ENCODE assay signal across 11 cellular contexts in genomic region chr4:575281-576141, GRCh38. TPM values are rescaled to one million over a fixed set of nuclear protein-coding genes. Genes with fewer than 3 reads are reported as not detected.
DNase-seq lines count a peak whose midpoint lies in the region; ATAC-seq and TF ChIP-seq lines count a peak whose summit lies in the region.
"Had no signal": no experiment of that assay in that cellular context is flagged by ENCODE, and none has a peak within 500 bp of the region (broad histone marks: within the 10 kb centered on the region; RNA-seq: fewer than 3 reads in every experiment).

No MANE protein-coding gene starts in this region.

- H3K9me3 Mint-ChIP-seq in activated CD4-positive, alpha-beta T cell treated with anti-CD3 and anti-CD28 coated beads for 36 hours (ENCODE audit: low read depth), result no peaks in the 10 kb centered on the region
- H3K9me3 Mint-ChIP-seq in Caco-2 (ENCODE audit: unreplicated experiment), result no peaks in the 10 kb centered on the region
- H3K9me3 Mint-ChIP-seq: activated T-helper 2 cell treated with anti-CD3 and anti-CD28 coated beads, Interferon-gamma antibody, Interleukin-2, Interleukin-4, amounts not matched to agents 10 μg/mL and 5 μg/mL and 100 μg/mL, durations not matched to agents 14 hours and 24 hours and 36 hours had no signal

- H3K9me3 ChIP-seq in Caco-2, result no peaks in the 10 kb centered on the region

- H3K27ac Mint-ChIP-seq in activated CD4-positive, alpha-beta T cell treated with anti-CD3 and anti-CD28 coated beads for 36 hours, result no peak overlapping the region
- H3K27ac Mint-ChIP-seq in Caco-2 (ENCODE audit: unreplicated experiment), result no peak overlapping the region
- H3K27ac Mint-ChIP-seq: activated T-helper 2 cell treated with anti-CD3 and anti-CD28 coated beads, Interferon-gamma antibody, Interleukin-2, Interleukin-4, amounts not matched to agents 10 μg/mL and 5 μg/mL and 100 μg/mL, durations not matched to agents 14 hours and 24 hours and 36 hours; CD4-positive, alpha-beta memory T cell; naive B cell had no signal

- no TSS peak for BruUV-seq in Caco-2 (replicated peaks; lab: Mats Ljungman, UMichigan)

- peak; percentile 32 for ATAC-seq in activated CD4-positive, alpha-beta T cell treated with anti-CD3 and anti-CD28 coated beads for 36 hours
- ATAC-seq in left ventricle myocardium superior (peak; percentile 52), HG03521 (IDR thresholded peaks at IDR 0.05; ENCODE audit: unreplicated experiment) (no peak), GM18520 (IDR thresholded peaks at IDR 0.05; ENCODE audit: unreplicated experiment) (no peak)

- peak; percentile 47 for DNase-seq in activated CD4-positive, alpha-beta T cell treated with anti-CD3 and anti-CD28 coated beads for 36 hours
- DNase-seq in activated CD4-positive, alpha-beta T cell treated with anti-CD3 and anti-CD28 coated beads for 4 hours, result no peak
- DNase-seq in activated T-cell treated with anti-CD3 and anti-CD28 coated beads, Interleukin-2, amount 50 U/mL, for 48 hours, result peak; percentile 24 to 41
- DNase-seq in left ventricle myocardium superior (peak; percentile 57), Caco-2 (no peak)
- DNase-seq in stimulated activated CD4-positive, alpha-beta T cell treated with anti-CD3 and anti-CD28 coated beads, Interleukin-4, amount 100 ng/mL, for 1 hour, result peak; percentile 25
- DNase-seq: naive B cell had no signal

- no peak overlapping the region for H3K4me3 ChIP-seq in Caco-2 (ENCODE audit: low read depth, low read length)

- CTCF ChIA-PET in activated CD4-positive, alpha-beta T cell treated with anti-CD3 and anti-CD28 coated beads for 36 hours (lab: Charles Lee), result no interaction called here
- CTCF ChIA-PET in Caco-2 (lab: Charles Lee), result no interaction called here

- peaks cover 9% of the 10 kb centered on the region for H3K4me1 Mint-ChIP-seq in activated CD4-positive, alpha-beta T cell treated with anti-CD3 and anti-CD28 coated beads for 36 hours
- H3K4me1 Mint-ChIP-seq in Caco-2 (ENCODE audit: low read depth, unreplicated experiment), result no peaks in the 10 kb centered on the region

- H3K27me3 Mint-ChIP-seq in activated CD4-positive, alpha-beta T cell treated with anti-CD3 and anti-CD28 coated beads for 36 hours, result peaks cover 56% of the 10 kb centered on the region
- H3K27me3 Mint-ChIP-seq in Caco-2 (ENCODE audit: insufficient read depth, unreplicated experiment), result peaks cover 3% of the 10 kb centered on the region

- no peaks in the 10 kb centered on the region for H3K27me3 ChIP-seq in Caco-2 (replicated peaks; ENCODE audit: control insufficient read depth, insufficient read depth, low read length)

- no peak for TF ChIP-seq CTCF in Caco-2 (IDR thresholded peaks at IDR 0.05; ENCODE audit: insufficient read depth in 1 of 2, low read depth in 1 of 2, low read length in 1 of 2, severe bottlenecking in 1 of 2, unreplicated experiment in 1 of 2)

- intact Hi-C loops in activated CD4-positive, alpha-beta T cell treated with anti-CD3 and anti-CD28 coated beads for 36 hours (cut with DNase I, micrococcal nuclease), result loop anchor here in 1 of 2 experiments (5.0 to 10.0 kb wide), 2 partner anchors 281 to 837 kb away; no protein-coding TSS in a partner anchor
- intact Hi-C loops in left ventricle myocardium superior (cut with micrococcal nuclease), result no loop called here
- intact Hi-C loops in Caco-2 (cut with micrococcal nuclease; ENCODE audit: unreplicated experiment), result no loop called here

- no peak overlapping the region for H3K4me3 Mint-ChIP-seq in activated CD4-positive, alpha-beta T cell treated with anti-CD3 and anti-CD28 coated beads for 36 hours
- no peak overlapping the region for H3K4me3 Mint-ChIP-seq in Caco-2 (ENCODE audit: unreplicated experiment)
- H3K4me3 Mint-ChIP-seq: CD4-positive, alpha-beta memory T cell had no signal

- no peaks in the 10 kb centered on the region for H3K36me3 Mint-ChIP-seq in activated CD4-positive, alpha-beta T cell treated with anti-CD3 and anti-CD28 coated beads for 36 hours (ENCODE audit: low read depth)
- H3K36me3 Mint-ChIP-seq in Caco-2 (ENCODE audit: insufficient read depth, unreplicated experiment), result no peaks in the 10 kb centered on the region

- H3K36me3 ChIP-seq in Caco-2 (ENCODE audit: control insufficient read depth, insufficient read depth, low read length), result no peaks in the 10 kb centered on the region

- H3K4me1 ChIP-seq in Caco-2, result no peaks in the 10 kb centered on the region

- POLR2A ChIA-PET in activated CD4-positive, alpha-beta T cell treated with anti-CD3 and anti-CD28 coated beads for 36 hours (lab: Charles Lee), result no interaction called here
- POLR2A ChIA-PET in Caco-2 (lab: Charles Lee), result no interaction called here

RNA-seq across cellular contexts. Expression of gene TMEM271, which starts 0.6 kb away (rescaled TPM):
- total RNA-seq in activated CD4-positive, alpha-beta T cell treated with anti-CD3 and anti-CD28 coated beads for 36 hours, result not detected
- total RNA-seq in left ventricle myocardium superior (not detected), Caco-2 (2022) (not detected in 2 replicates)
- total RNA-seq: activated T-helper 2 cell treated with anti-CD3 and anti-CD28 coated beads, Interferon-gamma antibody, Interleukin-2, Interleukin-4, amounts not matched to agents 10 μg/mL and 5 μg/mL and 100 μg/mL, durations not matched to agents 14 hours and 24 hours and 36 hours; CD4-positive, alpha-beta memory T cell had no signal

RNA-seq across cellular contexts. Expression of gene PDE6B, which starts 49.9 kb away (rescaled TPM):
- 10 to 100 TPM; 16.2 to 17.2 TPM for total RNA-seq in activated CD4-positive, alpha-beta T cell treated with anti-CD3 and anti-CD28 coated beads for 36 hours
- total RNA-seq in left ventricle myocardium superior (2.1 TPM), Caco-2 (2022) (not detected in 2 replicates)

Comparison
In these comparisons a context has a peak if more than half of its experiments do, and no peak if none do; other contexts are left out.
1. DNase-seq: peak in activated CD4-positive, alpha-beta T cell treated with anti-CD3 and anti-CD28 coated beads for 36 hours (single experiment), activated T-cell treated with anti-CD3 and anti-CD28 coated beads, Interleukin-2, amount 50 U/mL, for 48 hours (2 of 2), left ventricle myocardium superior (single experiment) and stimulated activated CD4-positive, alpha-beta T cell treated with anti-CD3 and anti-CD28 coated beads, Interleukin-4, amount 100 ng/mL, for 1 hour (single experiment); none in activated CD4-positive, alpha-beta T cell treated with anti-CD3 and anti-CD28 coated beads for 4 hours (0 of 2) and Caco-2 (0 of 2).
2. ATAC-seq: peak in activated CD4-positive, alpha-beta T cell treated with anti-CD3 and anti-CD28 coated beads for 36 hours (single experiment) and left ventricle myocardium superior (single experiment); none in HG03521 (single experiment) and GM18520 (single experiment).